Comparison of ENCODE assay signal across 18 cellular contexts in genomic region chr2:22290293-22290692, GRCh38.
"Had no signal": no experiment of that assay in that cellular context is flagged by ENCODE, and none has a peak within 500 bp of the region (broad histone marks: within the 10 kb centered on the region; RNA-seq: fewer than 3 reads in every experiment).

No MANE protein-coding gene starts in this region.

- ATAC-seq: left cardiac atrium; natural killer cell; sciatic nerve; stimulated activated memory B cell treated with anti-CD40 and anti-IgM and Interleukin-4, amounts not matched to agents 10 μg/mL and 1 μg/mL and 100 μg/mL, for 72 hours had no signal

- H3K27me3 ChIP-seq: esophagus squamous epithelium, spleen, tibial artery, upper lobe of left lung, vagina had no signal

- H3K27ac ChIP-seq: esophagus squamous epithelium, left ventricle myocardium inferior, lower lobe of right lung, spleen, tibial artery, upper lobe of left lung, vagina had no signal

- H3K4me3 ChIP-seq: esophagus squamous epithelium, left ventricle myocardium inferior, lower lobe of right lung, spleen, tibial artery, upper lobe of left lung, vagina had no signal

- H3K4me1 ChIP-seq: esophagus squamous epithelium, left ventricle myocardium inferior, lower lobe of right lung, spleen, tibial artery, upper lobe of left lung, vagina had no signal

- H3K9me3 ChIP-seq: esophagus squamous epithelium, left ventricle myocardium inferior, lower lobe of right lung, spleen, tibial artery, upper lobe of left lung, vagina had no signal

- DNase-seq: esophagus squamous epithelium; foreskin fibroblast; immature natural killer cell; kidney; left cardiac atrium; left ventricle myocardium inferior; lower lobe of right lung; natural killer cell; posterior cingulate gyrus; spleen; stimulated activated CD4-positive, alpha-beta T cell treated with anti-CD3 and anti-CD28 coated beads, Interleukin-15, amount 100 ng/mL, for 24 hours; stimulated activated CD4-positive, alpha-beta T cell treated with anti-CD3 and anti-CD28 coated beads, Interleukin-1b, Interleukin-23, amount 100 ng/mL, for 48 hours; stimulated activated CD4-positive, alpha-beta T cell treated with anti-CD3 and anti-CD28 coated beads, Interleukin-4, amount 100 ng/mL, for 24 hours; tibial artery; upper lobe of left lung had no signal

- H3K36me3 ChIP-seq: esophagus squamous epithelium, left ventricle myocardium inferior, lower lobe of right lung, spleen, tibial artery, upper lobe of left lung, vagina had no signal
